13 cellular contexts compared by ENCODE assay signal in genomic region chr21:36707763-36708511, GRCh38. TPM values are rescaled to one million over a fixed set of nuclear protein-coding genes. Genes with fewer than 3 reads are reported as not detected.
A peak's percentile ranks its signal among the peaks of the same experiment; 100 is the strongest.
DNase-seq lines count a peak whose midpoint lies in the region; ATAC-seq and TF ChIP-seq lines count a peak whose summit lies in the region.
"Had no signal": no experiment of that assay in that cellular context is flagged by ENCODE, and none has a peak within 500 bp of the region (broad histone marks: within the 10 kb centered on the region; RNA-seq: fewer than 3 reads in every experiment).

No MANE protein-coding gene starts in this region.

- H3K36me3 ChIP-seq in upper lobe of left lung = no peaks in the 10 kb centered on the region
- no peaks in the 10 kb centered on the region for H3K36me3 ChIP-seq in vagina

- peak overlapping the region; percentile 68 for H3K4me3 Mint-ChIP-seq in activated naive CD8-positive, alpha-beta T cell
- H3K4me3 Mint-ChIP-seq in activated naive CD8-positive, alpha-beta T cell treated with anti-CD3 and anti-CD28 coated beads for 36 hours = no peak overlapping the region
- peak overlapping the region; percentile 71 for H3K4me3 Mint-ChIP-seq in nephron progenitor cell

- H3K9me3 Mint-ChIP-seq in activated naive CD8-positive, alpha-beta T cell (ENCODE audit: low read depth) = no peaks in the 10 kb centered on the region
- H3K9me3 Mint-ChIP-seq in activated naive CD8-positive, alpha-beta T cell treated with anti-CD3 and anti-CD28 coated beads for 36 hours = no peaks in the 10 kb centered on the region
- no peaks in the 10 kb centered on the region for H3K9me3 Mint-ChIP-seq in nephron progenitor cell

- no peak overlapping the region for H3K27ac Mint-ChIP-seq in activated naive CD8-positive, alpha-beta T cell
- H3K27ac Mint-ChIP-seq in activated naive CD8-positive, alpha-beta T cell treated with anti-CD3 and anti-CD28 coated beads for 36 hours = no peak overlapping the region
- no peak overlapping the region for H3K27ac Mint-ChIP-seq in nephron progenitor cell

- H3K27me3 ChIP-seq in upper lobe of left lung (peaks cover 3 to 96% (median 46%) of the 10 kb centered on the region in 4 donors), vagina (peaks cover 26% of the 10 kb centered on the region)

- H3K36me3 Mint-ChIP-seq in activated naive CD8-positive, alpha-beta T cell = no peaks in the 10 kb centered on the region
- H3K36me3 Mint-ChIP-seq in activated naive CD8-positive, alpha-beta T cell treated with anti-CD3 and anti-CD28 coated beads for 36 hours = no peaks in the 10 kb centered on the region
- no peaks in the 10 kb centered on the region for H3K36me3 Mint-ChIP-seq in nephron progenitor cell (ENCODE audit: low read depth)

- H3K27ac ChIP-seq in coronary artery = no peak overlapping the region
- no peak overlapping the region for H3K27ac ChIP-seq in upper lobe of left lung
- H3K27ac ChIP-seq in vagina = no peak overlapping the region

- no peak for DNase-seq in activated naive CD8-positive, alpha-beta T cell treated with anti-CD3 and anti-CD28 coated beads for 36 hours
- DNase-seq in coronary artery (ENCODE audit: low spot score) = no peak
- DNase-seq in nephron progenitor cell = no peak
- DNase-seq in upper lobe of left lung = peak; percentile 6 to 81
- DNase-seq in vagina (ENCODE audit: extremely low spot score in 2 of 2) = no peak
- DNase-seq in stimulated activated CD4-positive, alpha-beta T cell treated with anti-CD3 and anti-CD28 coated beads, Interleukin-12 subunit alpha, Interleukin-12 subunit beta, amount 100 ng/mL, for 4 hours = no peak
- DNase-seq: AML-193, amniotic stem cell, GDM1, NCI-H1417 treated with DMSO at 0.1 percent for 48 hours had no signal

- no peak for ATAC-seq in upper lobe of left lung (ENCODE audit: low FRiP score in 2 of 2)
- ATAC-seq in HG02571 (IDR thresholded peaks at IDR 0.05; ENCODE audit: unreplicated experiment) = no peak

- no peak for TF ChIP-seq POLR2A in upper lobe of left lung (IDR thresholded peaks at IDR 0.05)
- TF ChIP-seq POLR2A in vagina (IDR thresholded peaks at IDR 0.05) = no peak

- no peak for TF ChIP-seq EP300 in upper lobe of left lung (IDR thresholded peaks at IDR 0.05)

- H3K4me3 ChIP-seq in coronary artery (peak overlapping the region; percentile 67), upper lobe of left lung (no peak overlapping the region), vagina (peak overlapping the region in 1 of 2 donors; percentile 15)

- WGBS in upper lobe of left lung, 2 donors = 2 to 3% methylated on average over 8 to 37 of the region's 65 CpGs

- peaks cover 35 to 62% (median 38%) of the 10 kb centered on the region in 4 donors for H3K4me1 ChIP-seq in upper lobe of left lung
- peaks cover 33% of the 10 kb centered on the region for H3K4me1 ChIP-seq in vagina

- peaks cover 51% of the 10 kb centered on the region for H3K4me1 Mint-ChIP-seq in activated naive CD8-positive, alpha-beta T cell (ENCODE audit: low read depth)
- peaks cover 34% of the 10 kb centered on the region for H3K4me1 Mint-ChIP-seq in activated naive CD8-positive, alpha-beta T cell treated with anti-CD3 and anti-CD28 coated beads for 36 hours
- peaks cover 48% of the 10 kb centered on the region for H3K4me1 Mint-ChIP-seq in nephron progenitor cell

- intact Hi-C loops in vagina (cut with DNase I) = no loop called here

- H3K9me3 ChIP-seq in upper lobe of left lung = no peaks in the 10 kb centered on the region
- no peaks in the 10 kb centered on the region for H3K9me3 ChIP-seq in vagina

- peaks cover 47% of the 10 kb centered on the region for H3K27me3 Mint-ChIP-seq in activated naive CD8-positive, alpha-beta T cell
- peaks cover 96% of the 10 kb centered on the region for H3K27me3 Mint-ChIP-seq in activated naive CD8-positive, alpha-beta T cell treated with anti-CD3 and anti-CD28 coated beads for 36 hours
- H3K27me3 Mint-ChIP-seq in nephron progenitor cell (ENCODE audit: low read depth, poor library complexity) = peaks cover 100% of the 10 kb centered on the region

- TF ChIP-seq CTCF in coronary artery (IDR thresholded peaks at IDR 0.05) (no peak), nephron progenitor cell (IDR thresholded peaks at IDR 0.05) (no peak), upper lobe of left lung (IDR thresholded peaks at IDR 0.05) (no peak), vagina (IDR thresholded peaks at IDR 0.05) (no peak)

RNA-seq across cellular contexts. Expression of gene SIM2, which starts 9.0 kb away (rescaled TPM):
- total RNA-seq in activated naive CD8-positive, alpha-beta T cell treated with anti-CD3 and anti-CD28 coated beads for 36 hours = not detected
- 1 to 10 TPM in 1 of 6 donors, under 1 TPM in 3, not detected in 2; 0.10 to 1.6 (median 0.50) TPM for total RNA-seq in upper lobe of left lung
- total RNA-seq in vagina = not detected
- total RNA-seq: temporal lobe had no signal

Comparison
In these comparisons a context has a peak if more than half of its experiments do, and no peak if none do; other contexts are left out.
1. DNase-seq: peak in upper lobe of left lung (2 of 2); none in activated naive CD8-positive, alpha-beta T cell treated with anti-CD3 and anti-CD28 coated beads for 36 hours (single experiment), coronary artery (single experiment), nephron progenitor cell (single experiment), vagina (0 of 2) and stimulated activated CD4-positive, alpha-beta T cell treated with anti-CD3 and anti-CD28 coated beads, Interleukin-12 subunit alpha, Interleukin-12 subunit beta, amount 100 ng/mL, for 4 hours (single experiment).